Comparison of ENCODE assay signal across 8 cellular contexts in the genomic region with DNA sequence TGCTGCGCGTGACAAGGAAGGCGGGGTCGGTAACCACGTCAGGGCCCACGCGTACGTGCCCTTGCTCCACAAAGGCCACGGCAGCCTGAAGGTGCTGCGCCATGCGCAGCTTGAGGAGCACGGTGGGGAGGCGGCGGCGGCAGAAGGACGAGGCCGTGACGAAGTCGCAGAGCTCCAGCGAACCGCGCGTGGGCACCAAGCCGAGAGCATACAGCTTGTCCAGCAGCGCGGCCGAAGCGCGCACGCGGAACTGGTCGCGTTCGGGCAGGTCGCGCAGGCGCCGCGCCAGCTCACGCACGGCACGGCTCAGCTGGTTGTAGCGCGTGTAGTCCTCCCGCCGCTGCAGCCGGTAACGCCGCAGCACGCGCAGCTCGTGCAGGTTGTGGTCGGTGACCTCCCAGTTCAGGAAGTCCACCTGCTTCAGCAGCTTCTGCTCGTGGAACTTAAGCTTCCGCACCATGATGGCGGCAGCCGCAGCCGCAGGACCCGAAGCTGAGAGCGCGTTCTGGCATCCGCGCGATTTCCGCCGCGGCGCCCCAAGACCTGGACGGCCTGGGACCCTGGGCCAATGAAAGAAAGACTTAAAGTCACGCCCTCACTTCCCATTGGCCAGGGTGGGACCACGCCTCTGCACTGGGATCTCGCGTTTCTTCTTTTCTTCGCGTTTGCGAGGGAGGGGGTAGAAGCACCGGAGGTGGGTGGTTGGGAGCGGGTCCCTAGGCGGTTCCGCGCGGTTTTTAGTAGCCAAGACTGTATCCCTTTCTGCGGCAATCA. TPM values are rescaled to one million over a fixed set of nuclear protein-coding genes. Genes with fewer than 3 reads are reported as not detected.
DNase-seq lines count a peak whose midpoint lies in the region; ATAC-seq and TF ChIP-seq lines count a peak whose summit lies in the region.

A gene with protein sequence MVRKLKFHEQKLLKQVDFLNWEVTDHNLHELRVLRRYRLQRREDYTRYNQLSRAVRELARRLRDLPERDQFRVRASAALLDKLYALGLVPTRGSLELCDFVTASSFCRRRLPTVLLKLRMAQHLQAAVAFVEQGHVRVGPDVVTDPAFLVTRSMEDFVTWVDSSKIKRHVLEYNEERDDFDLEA (minus strand): TSS at position 516 of the 774 bp plus-strand sequence. CDS start 56 bp downstream, at position 460.

- peak; percentile 93 to 97 for DNase-seq in AML-193 (lab: John Stamatoyannopoulos, UW)
- peak; percentile 87 for DNase-seq in NCI-H510A treated with DMSO at 0.1 percent for 48 hours (lab: John Stamatoyannopoulos, UW)
- DNase-seq in activated CD4-positive, alpha-beta T cell treated with anti-CD3 and anti-CD28 coated beads for 24 hours (ENCODE audit: low read depth in 2 of 2) = peak; percentile 86 to 88
- no peak for DNase-seq in chondrocyte (ENCODE audit: low spot score)
- DNase-seq in kidney epithelial cell (ENCODE audit: low read depth) = peak; percentile 88
- DNase-seq in stimulated activated CD4-positive, alpha-beta T cell treated with anti-CD3 and anti-CD28 coated beads, Interleukin-15, amount 100 ng/mL, for 48 hours (ENCODE audit: low read depth in 2 of 2) = peak; percentile 90 to 91

- H3K4me3 Mint-ChIP-seq in chondrocyte (ENCODE audit: unreplicated experiment) = peak within 1 kb of the TSS; percentile 87

- peak; percentile 99 for TF ChIP-seq POLR2A in GM19193 (IDR thresholded peaks at IDR 0.05; ENCODE audit: extremely low read depth, insufficient read depth, insufficient read length)

- no peaks in the 10 kb centered on the region for H3K36me3 Mint-ChIP-seq in chondrocyte (ENCODE audit: low read depth)

- no peaks in the 10 kb centered on the region for H3K27me3 Mint-ChIP-seq in chondrocyte (ENCODE audit: low read depth)

- peaks cover 33% of the 10 kb centered on the region for H3K4me1 Mint-ChIP-seq in chondrocyte (ENCODE audit: low read depth)

- ATAC-seq in HG03439 (IDR thresholded peaks at IDR 0.05; ENCODE audit: unreplicated experiment) = peak; percentile 86

- H3K27ac Mint-ChIP-seq in chondrocyte (ENCODE audit: unreplicated experiment) = peak within 1 kb of the TSS; percentile 90

- TF ChIP-seq CTCF in chondrocyte (IDR thresholded peaks at IDR 0.05) = no peak
- TF ChIP-seq CTCF in kidney epithelial cell (IDR thresholded peaks at IDR 0.05; ENCODE audit: insufficient read depth, low read length, poor library complexity, severe bottlenecking) = no peak

- no peaks in the 10 kb centered on the region for H3K9me3 Mint-ChIP-seq in chondrocyte (ENCODE audit: low read depth)

- H3K27me3 ChIP-seq in kidney epithelial cell (ENCODE audit: control insufficient read depth, insufficient read depth, low read length) = no peaks in the 10 kb centered on the region

- H3K36me3 ChIP-seq in kidney epithelial cell (ENCODE audit: control insufficient read depth, insufficient read depth, low read length) = no peaks in the 10 kb centered on the region

- peak within 1 kb of the TSS; percentile 98 for H3K4me3 ChIP-seq in kidney epithelial cell (ENCODE audit: low read depth, low read length)

RNA-seq across cellular contexts. Expression of the gene that starts here (rescaled TPM):
- 28.7 to 30.0 TPM (median 29.0 TPM) in 3 replicates for total RNA-seq in chondrocyte
- 95.9 and 97.7 TPM in 2 replicates for total RNA-seq in kidney epithelial cell
